ENCODE assay signal across 12 cellular contexts in genomic region chr9:129606161-129607025, GRCh38. TPM values are rescaled to one million over a fixed set of nuclear protein-coding genes. Genes with fewer than 3 reads are reported as not detected.
DNase-seq lines count a peak whose midpoint lies in the region; ATAC-seq and TF ChIP-seq lines count a peak whose summit lies in the region.
"Had no signal": no experiment of that assay in that cellular context is flagged by ENCODE, and none has a peak within 500 bp of the region (broad histone marks: within the 10 kb centered on the region; RNA-seq: fewer than 3 reads in every experiment).

No MANE protein-coding gene starts in this region.

- intact Hi-C loops in esophagus muscularis mucosa (cut with DNase I) = loop anchor here (5.0 kb wide), 2 partner anchors 104 to 124 kb away; no protein-coding TSS in a partner anchor
- intact Hi-C loops in tibial artery (cut with DNase I; ENCODE audit: low total_unique reads) = loop anchor here (5.0 to 10.0 kb wide), 2 partner anchors 109 to 292 kb away; no protein-coding TSS in a partner anchor

- no peak for DNase-seq in esophagus muscularis mucosa (ENCODE audit: extremely low spot score)
- DNase-seq in naive thymus-derived CD8-positive, alpha-beta T cell = no peak
- DNase-seq in tibial artery = no peak
- DNase-seq in GM20000 (ENCODE audit: low spot score) = no peak
- DNase-seq: NCI-H1092; stimulated activated CD4-positive, alpha-beta T cell treated with anti-CD3 and anti-CD28 coated beads, Interleukin-2, amount 100 ng/mL, for 24 hours had no signal

- no peak overlapping the region for H3K4me3 ChIP-seq in esophagus muscularis mucosa
- H3K4me3 ChIP-seq in tibial artery = no peak overlapping the region

- H3K27me3 ChIP-seq in esophagus muscularis mucosa = no peaks in the 10 kb centered on the region
- H3K27me3 ChIP-seq in tibial artery = no peaks in the 10 kb centered on the region

- H3K4me1 ChIP-seq in esophagus muscularis mucosa (peaks cover 43 to 60% (median 51%) of the 10 kb centered on the region in 4 donors), tibial artery (peaks cover 0 to 45% (median 43%) of the 10 kb centered on the region in 4 donors)

- H3K27ac ChIP-seq in VCaP (peak overlapping the region; percentile 80), esophagus muscularis mucosa (replicated peaks in 1 of 4) (peak overlapping the region; percentile 89 to 95 (median 90)), tibial artery (peak overlapping the region; percentile 94 to 95)

- WGBS in esophagus muscularis mucosa = 71% methylated on average over 12 of the region's 15 CpGs

- H3K9me3 Mint-ChIP-seq in naive thymus-derived CD8-positive, alpha-beta T cell = no peaks in the 10 kb centered on the region
- H3K9me3 Mint-ChIP-seq: T-helper 2 cell treated with Interferon-gamma antibody and Interleukin-4, amounts not matched to agents 5 μg/mL and 100 μg/mL, for 36 hours had no signal

- H3K4me1 Mint-ChIP-seq in naive thymus-derived CD8-positive, alpha-beta T cell = peaks cover 15 to 54% (median 51%) of the 10 kb centered on the region in 4 donors

- no peaks in the 10 kb centered on the region for H3K36me3 Mint-ChIP-seq in naive thymus-derived CD8-positive, alpha-beta T cell

- no peak for ATAC-seq in naive thymus-derived CD8-positive, alpha-beta T cell
- ATAC-seq in HG03342 (IDR thresholded peaks at IDR 0.05; ENCODE audit: unreplicated experiment) (no peak), GM21515 (IDR thresholded peaks at IDR 0.05; ENCODE audit: unreplicated experiment) (no peak)

- H3K27me3 Mint-ChIP-seq in naive thymus-derived CD8-positive, alpha-beta T cell = no peaks in the 10 kb centered on the region

- TF ChIP-seq EP300 in esophagus muscularis mucosa (IDR thresholded peaks at IDR 0.05) = no peak

- H3K9me3 ChIP-seq in esophagus muscularis mucosa (no peaks in the 10 kb centered on the region), tibial artery (no peaks in the 10 kb centered on the region)

- TF ChIP-seq CTCF in VCaP (conservative IDR thresholded peaks at IDR 0.05) (no peak), esophagus muscularis mucosa (IDR thresholded peaks at IDR 0.05) (no peak), tibial artery (IDR thresholded peaks at IDR 0.05) (no peak), GM20000 (IDR thresholded peaks at IDR 0.05; ENCODE audit: extremely low read depth, missing control alignments) (no peak)

- H3K4me3 Mint-ChIP-seq in naive thymus-derived CD8-positive, alpha-beta T cell = peak overlapping the region in 1 of 10 donors; percentile 35

- H3K36me3 ChIP-seq in esophagus muscularis mucosa (no peaks in the 10 kb centered on the region), tibial artery (no peaks in the 10 kb centered on the region)

- no peak for TF ChIP-seq POLR2A in esophagus muscularis mucosa (IDR thresholded peaks at IDR 0.05; ENCODE audit: low read depth)

- H3K27ac Mint-ChIP-seq in naive thymus-derived CD8-positive, alpha-beta T cell = peak overlapping the region in 7 of 10 donors; percentile 33 to 93 (median 71)

- POLR2A ChIA-PET in naive thymus-derived CD8-positive, alpha-beta T cell (lab: Charles Lee) = interaction anchor here (0.5 to 5.1 kb wide), 6 partner anchors 8 to 429 kb away, joined by 3 to 28 read pairs (median 4); partner anchors contain the start of gene IER5L

RNA-seq across cellular contexts. Expression of gene C9orf50, which starts 14.5 kb away (rescaled TPM):
- total RNA-seq in esophagus muscularis mucosa = under 1 TPM in 1 of 4 donors, not detected in 3; 0.34 TPM
- not detected for total RNA-seq in naive thymus-derived CD8-positive, alpha-beta T cell
- polyA plus RNA-seq in naive thymus-derived CD8-positive, alpha-beta T cell = not detected
- total RNA-seq: H7, lung microvascular endothelial cell had no signal

RNA-seq across cellular contexts. Expression of gene NTMT1, which starts 19.6 kb away (rescaled TPM):
- total RNA-seq in esophagus muscularis mucosa = 10 to 100 TPM; 20.3 to 33.3 (median 31.9) TPM
- total RNA-seq in naive thymus-derived CD8-positive, alpha-beta T cell = 10 to 100 TPM; 34.5 to 35.1 TPM
- polyA plus RNA-seq in naive thymus-derived CD8-positive, alpha-beta T cell = 10 to 100 TPM; 40.8 to 57.8 (median 45.2) TPM

RNA-seq across cellular contexts. Expression of gene ASB6, which starts 35.6 kb away (rescaled TPM):
- total RNA-seq in esophagus muscularis mucosa = 10 to 100 TPM; 13.3 to 30.0 (median 22.0) TPM
- 10 to 100 TPM; 33.7 to 35.7 TPM for total RNA-seq in naive thymus-derived CD8-positive, alpha-beta T cell
- polyA plus RNA-seq in naive thymus-derived CD8-positive, alpha-beta T cell = 10 to 100 TPM; 14.8 to 29.1 (median 19.8) TPM

RNA-seq across cellular contexts. Expression of gene PRRX2, which starts 59.1 kb away (rescaled TPM):
- total RNA-seq in esophagus muscularis mucosa = 10 to 100 TPM in 2 of 4 donors, 1 to 10 TPM in 2; 1.7 to 13.1 (median 6.2) TPM
- not detected for total RNA-seq in naive thymus-derived CD8-positive, alpha-beta T cell
- not detected for polyA plus RNA-seq in naive thymus-derived CD8-positive, alpha-beta T cell
